In the genomic region with DNA sequence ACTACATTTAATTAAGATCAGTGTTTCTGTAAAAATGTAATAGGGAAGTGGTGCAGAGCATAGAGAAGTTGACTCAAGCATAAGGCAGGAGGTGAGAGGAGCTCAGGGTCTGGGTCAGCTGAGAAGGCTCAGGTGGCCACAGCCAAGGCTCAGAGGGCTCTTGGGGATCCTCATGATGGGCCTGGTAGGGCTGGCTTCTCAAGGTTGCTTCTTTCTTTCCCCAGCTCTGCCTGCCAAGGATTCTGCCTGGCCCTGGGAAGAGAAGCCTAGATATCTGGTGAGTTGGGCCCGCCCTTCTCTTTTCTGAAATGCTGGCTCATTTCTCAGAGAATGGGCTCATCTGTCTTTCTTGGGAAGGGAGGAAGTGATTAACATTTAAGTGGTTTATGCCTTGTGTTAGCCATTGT, we compare ENCODE assay signal across 10 cellular contexts. TPM values are rescaled to one million over a fixed set of nuclear protein-coding genes. Genes with fewer than 3 reads are reported as not detected.
DNase-seq lines count a peak whose midpoint lies in the region; ATAC-seq, FAIRE-seq and TF ChIP-seq lines count a peak whose summit lies in the region.
"Had no signal": no experiment of that assay in that cellular context is flagged by ENCODE, and none has a peak within 500 bp of the region (broad histone marks: within the 10 kb centered on the region; RNA-seq: fewer than 3 reads in every experiment).

No MANE protein-coding gene starts in this region.

- no TSS peak for BruUV-seq in GM12878 (replicated peaks; lab: Mats Ljungman, UMichigan)

- no peaks in the 10 kb centered on the region for H3K9me3 Mint-ChIP-seq in nephron progenitor cell

- H3K27me3 Mint-ChIP-seq in nephron progenitor cell (ENCODE audit: low read depth, poor library complexity) = no peaks in the 10 kb centered on the region

- no peaks in the 10 kb centered on the region for H3K9me3 ChIP-seq in GM12878 (replicated peaks; ENCODE audit: control insufficient read depth, insufficient read depth, low read length)

- no peak for TF ChIP-seq RAD21 in GM12878 (IDR thresholded peaks at IDR 0.05; ENCODE audit: insufficient read depth, low read depth, low read length)

- in situ Hi-C loops in GM12878 (cut with MboI) = no loop called here

- no peaks in the 10 kb centered on the region for H3K27me3 ChIP-seq in GM12878 (replicated peaks in 1 of 2; ENCODE audit: control insufficient read depth in 2 of 2, insufficient read depth in 2 of 2, low read length in 1 of 2)

- no peak for TF ChIP-seq POLR2A in GM12878 (IDR thresholded peaks at IDR 0.05; ENCODE audit: low read depth, low read length)

- H3K4me1 ChIP-seq in GM12878 (ENCODE audit: control insufficient read depth, insufficient read depth, low read length) = peaks cover 5% of the 10 kb centered on the region; the same call in 1 of the 2 replicates

- no peak overlapping the region for H3K4me3 Mint-ChIP-seq in nephron progenitor cell

- no peak for FAIRE-seq in GM12878 (lab: Jason Lieb, UNC)

- peak overlapping the region; percentile 70 for H3K27ac Mint-ChIP-seq in nephron progenitor cell

- H3K79me2 ChIP-seq in GM12878 (ENCODE audit: control insufficient read depth, insufficient read depth, low read length) = peaks cover 44% of the 10 kb centered on the region

- POLR2A ChIA-PET in GM12878 (lab: Charles Lee) = interaction anchor here (1.0 kb wide), 2 partner anchors 12 to 192 kb away, joined by 3 to 4 read pairs; partner anchors contain the start of genes CCDC51 and TMA7

- TF ChIP-seq EP300 in GM12878 (IDR thresholded peaks at IDR 0.05; ENCODE audit: borderline replicate concordance in 1 of 2, control insufficient read depth in 1 of 2, low read depth in 2 of 2, low read length in 2 of 2) = no peak

- H3K9ac ChIP-seq in GM12878 (ENCODE audit: control insufficient read depth, insufficient read depth, low read length) = no peak overlapping the region

- peak; percentile 56 for ATAC-seq in GM12878
- no peak for ATAC-seq in HG03175 (IDR thresholded peaks at IDR 0.05; ENCODE audit: unreplicated experiment)

- no peak for TF ChIP-seq CTCF in GM12878 (IDR thresholded peaks at IDR 0.05 in 2 of 3, conservative IDR thresholded peaks at IDR 0.05 in 1 of 3; ENCODE audit: control insufficient read depth in 2 of 3, extremely low read depth in 1 of 3, insufficient read depth in 1 of 3, low read depth in 3 of 3, low read length in 3 of 3)
- no peak for TF ChIP-seq CTCF in nephron progenitor cell (IDR thresholded peaks at IDR 0.05)

- peaks cover 62% of the 10 kb centered on the region for H3K36me3 Mint-ChIP-seq in nephron progenitor cell (ENCODE audit: low read depth)

- CTCF ChIA-PET in GM12878 (lab: Yijun Ruan, JAX) = interaction anchor here (0.5 to 2.1 kb wide), 3 partner anchors 52 to 458 kb away, joined by 3 to 15 read pairs (median 4); no protein-coding TSS in a partner anchor

- DNase-seq in COLO829 (ENCODE audit: low spot score) (peak; percentile 98), MV-4-11 (lab: John Stamatoyannopoulos, UW) (peak; percentile 39), GM12878 (ENCODE audit: low read depth, low spot score) (no peak), nephron progenitor cell (no peak), NCI-H1436 treated with DMSO at 0.1 percent for 48 hours (lab: John Stamatoyannopoulos, UW) (no peak), inferior parietal cortex (ENCODE audit: extremely low spot score) (no peak), SHP77 treated with DMSO at 0.1 percent for 48 hours (lab: John Stamatoyannopoulos, UW) (no peak)
- DNase-seq: HCEC 1CT, NCI-H1048 had no signal

- H3K36me3 ChIP-seq in GM12878 (ENCODE audit: control insufficient read depth in 2 of 2, insufficient read depth in 2 of 2, low read length in 1 of 2) = peaks cover 0 to 6% of the 10 kb centered on the region in 2 experiments; a peak in 2 of 4 replicates

- H3K4me3 ChIP-seq in GM12878 = no peak overlapping the region

- peak overlapping the region; percentile 28; the same call in 1 of the 2 replicates for H3K4me2 ChIP-seq in GM12878 (ENCODE audit: control insufficient read depth, insufficient read depth)

- RAD21 ChIA-PET in GM12878 (lab: Charles Lee; ENCODE audit: unreplicated experiment) = interaction anchor here (1.0 to 2.6 kb wide), 3 partner anchors 53 to 311 kb away, joined by 3 to 13 read pairs (median 3); partner anchors contain the start of gene NME6

- H4K20me1 ChIP-seq in GM12878 (ENCODE audit: control insufficient read depth, insufficient read depth) = no peaks in the 10 kb centered on the region

- WGBS in GM12878 (ENCODE audit: insufficient coverage, insufficient replicate concordance, low lambda C conversion rate, missing lambda C conversion rate) = 36% methylated on average over 1 of the region's 1 CpG

- SMC1A ChIA-PET in GM12878 (lab: Charles Lee; ENCODE audit: uncharacterized antibody, unreplicated experiment) = interaction anchor here (0.7 to 2.9 kb wide), 4 partner anchors 15 to 189 kb away, joined by 3 to 13 read pairs (median 4); partner anchors contain the start of gene CDC25A

- no peak overlapping the region for H2AFZ ChIP-seq in GM12878 (ENCODE audit: control insufficient read depth, low read depth, low read length)

- no peaks in the 10 kb centered on the region for H3K4me1 Mint-ChIP-seq in nephron progenitor cell

- H3K27ac ChIP-seq in GM12878 (ENCODE audit: control insufficient read depth, insufficient read depth) = no peak overlapping the region

- intact Hi-C loops in GM12878 (cut with micrococcal nuclease; ENCODE audit: unreplicated experiment) = no loop called here

RNA-seq across cellular contexts. Expression of gene ZNF589, which starts 6.5 kb away (rescaled TPM):
- 211 and 232 TPM in 2 replicates for total RNA-seq in GM12878 (2013; cell fraction: nucleolus; rRNA removed)
- total RNA-seq in GM12878 (2014; rRNA removed) (26.5 and 29.0 TPM in 2 replicates), GM12878 (2014; rRNA removed; fragmentation: Illumina TruSeq; extraction: Trizol) (29.5 and 30.2 TPM in 2 replicates), GM12878 (2021) (27.7 and 34.2 TPM in 2 replicates)
- polyA plus RNA-seq in GM12878 (2011; ENCODE audit: low read depth) = 25.2 TPM
- polyA plus RNA-seq in GM12878 (2011; rRNA removed) (47.2 and 47.9 TPM in 2 replicates), GM12878 (2014; fragmentation: Illumina TruSeq; extraction: Trizol) (36.9 and 47.9 TPM in 2 replicates), GM12878 (2014; fragmentation: Nextera tagmentation; extraction: Ambion mirVana) (10 to 100 TPM in 1 of 2 experiments, 1 to 10 TPM in 1; 6.5 to 10.1 TPM), GM12878 (2014; rRNA removed) (30.2 and 30.8 TPM in 2 replicates), GM12878 (2016; fragmentation: Nextera tagmentation; extraction: Ambion mirVana) (10 to 100 TPM; 19.7 to 20.2 TPM)
- 29.4 and 32.9 TPM in 2 replicates for polyA plus RNA-seq in GM12878 (2011; cell fraction: cytosol; rRNA removed)
- 114 and 142 TPM in 2 replicates for polyA plus RNA-seq in GM12878 (2011; cell fraction: nucleus; rRNA removed)
- 26.2 and 27.8 TPM in 2 replicates for polyA plus RNA-seq in GM12878 (2012)
- 33.6 and 39.6 TPM in 2 replicates for polyA minus RNA-seq in GM12878 (2011; rRNA and poly(A)+ RNA removed)
- polyA minus RNA-seq in GM12878 (2011; cell fraction: cytosol; rRNA and poly(A)+ RNA removed) = 8.0 and 10.2 TPM in 2 replicates
- polyA minus RNA-seq in GM12878 (2011; cell fraction: nucleus; rRNA and poly(A)+ RNA removed) = 24.1 and 29.7 TPM in 2 replicates

RNA-seq across cellular contexts. Expression of gene CAMP, which starts 24.1 kb away (rescaled TPM):
- total RNA-seq in GM12878 (2013; cell fraction: nucleolus; rRNA removed) = not detected in 2 replicates
- total RNA-seq in GM12878 (2014; rRNA removed) (9.8 and 11.7 TPM in 2 replicates), GM12878 (2014; rRNA removed; fragmentation: Illumina TruSeq; extraction: Trizol) (7.4 and 8.7 TPM in 2 replicates), GM12878 (2021) (7.5 and 7.8 TPM in 2 replicates)
- polyA plus RNA-seq in GM12878 (2011; ENCODE audit: low read depth) = 4.9 TPM
- polyA plus RNA-seq in GM12878 (2011; rRNA removed) (0.76 and 0.86 TPM in 2 replicates), GM12878 (2014; fragmentation: Illumina TruSeq; extraction: Trizol) (2.3 and 6.9 TPM in 2 replicates), GM12878 (2014; fragmentation: Nextera tagmentation; extraction: Ambion mirVana) (10 to 100 TPM; 25.4 to 34.3 TPM), GM12878 (2014; rRNA removed) (10.4 and 10.9 TPM in 2 replicates), GM12878 (2016; fragmentation: Nextera tagmentation; extraction: Ambion mirVana) (1 to 10 TPM; 3.4 to 3.7 TPM)
- 0.88 and 2.0 TPM in 2 replicates for polyA plus RNA-seq in GM12878 (2011; cell fraction: cytosol; rRNA removed)
- 0.56 and 0.93 TPM in 2 replicates for polyA plus RNA-seq in GM12878 (2011; cell fraction: nucleus; rRNA removed)
- polyA plus RNA-seq in GM12878 (2012) = 6.8 and 12.9 TPM in 2 replicates
- polyA minus RNA-seq in GM12878 (2011; rRNA and poly(A)+ RNA removed) = 0.41 and 1.1 TPM in 2 replicates
- not detected in 2 replicates for polyA minus RNA-seq in GM12878 (2011; cell fraction: cytosol; rRNA and poly(A)+ RNA removed)
- not detected in 2 replicates for polyA minus RNA-seq in GM12878 (2011; cell fraction: nucleus; rRNA and poly(A)+ RNA removed)

RNA-seq across cellular contexts. Expression of gene NME6, which starts 53.8 kb away (rescaled TPM):
- total RNA-seq in GM12878 (2013; cell fraction: nucleolus; rRNA removed) = 62.9 and 64.4 TPM in 2 replicates
- total RNA-seq in GM12878 (2014; rRNA removed) (27.8 and 33.4 TPM in 2 replicates), GM12878 (2014; rRNA removed; fragmentation: Illumina TruSeq; extraction: Trizol) (26.2 and 28.9 TPM in 2 replicates), GM12878 (2021) (21.3 and 25.5 TPM in 2 replicates)
- 12.3 TPM for polyA plus RNA-seq in GM12878 (2011; ENCODE audit: low read depth)
- polyA plus RNA-seq in GM12878 (2011; rRNA removed) (22.1 and 34.2 TPM in 2 replicates), GM12878 (2014; fragmentation: Illumina TruSeq; extraction: Trizol) (22.4 and 31.7 TPM in 2 replicates), GM12878 (2014; fragmentation: Nextera tagmentation; extraction: Ambion mirVana) (10 to 100 TPM; 39.4 to 68.6 TPM), GM12878 (2014; rRNA removed) (27.7 and 27.9 TPM in 2 replicates), GM12878 (2016; fragmentation: Nextera tagmentation; extraction: Ambion mirVana) (10 to 100 TPM; 38.0 to 38.8 TPM)
- polyA plus RNA-seq in GM12878 (2011; cell fraction: cytosol; rRNA removed) = 43.7 and 54.0 TPM in 2 replicates
- 11.2 and 11.5 TPM in 2 replicates for polyA plus RNA-seq in GM12878 (2011; cell fraction: nucleus; rRNA removed)
- 13.8 and 19.4 TPM in 2 replicates for polyA plus RNA-seq in GM12878 (2012)
- 38.5 and 44.2 TPM in 2 replicates for polyA minus RNA-seq in GM12878 (2011; rRNA and poly(A)+ RNA removed)
- 9.1 and 9.9 TPM in 2 replicates for polyA minus RNA-seq in GM12878 (2011; cell fraction: cytosol; rRNA and poly(A)+ RNA removed)
- polyA minus RNA-seq in GM12878 (2011; cell fraction: nucleus; rRNA and poly(A)+ RNA removed) = 10.9 and 12.8 TPM in 2 replicates

RNA-seq across cellular contexts. Expression of gene CDC25A, which starts 59.2 kb away (rescaled TPM):
- total RNA-seq in GM12878 (2013; cell fraction: nucleolus; rRNA removed) = 9.5 and 18.7 TPM in 2 replicates
- 32.1 and 32.5 TPM in 2 replicates for total RNA-seq in GM12878 (2014; rRNA removed)
- 29.5 and 30.3 TPM in 2 replicates for total RNA-seq in GM12878 (2014; rRNA removed; fragmentation: Illumina TruSeq; extraction: Trizol)
- 34.4 and 36.6 TPM in 2 replicates for total RNA-seq in GM12878 (2021)
- polyA plus RNA-seq in GM12878 (2011; ENCODE audit: low read depth) = 5.7 TPM
- polyA plus RNA-seq in GM12878 (2011; rRNA removed) = 16.0 and 16.1 TPM in 2 replicates
- polyA plus RNA-seq in GM12878 (2011; cell fraction: cytosol; rRNA removed) = 12.1 and 15.7 TPM in 2 replicates
- 10.0 and 12.0 TPM in 2 replicates for polyA plus RNA-seq in GM12878 (2011; cell fraction: nucleus; rRNA removed)
- 8.4 and 8.7 TPM in 2 replicates for polyA plus RNA-seq in GM12878 (2012)
- polyA plus RNA-seq in GM12878 (2014; fragmentation: Illumina TruSeq; extraction: Trizol) = 33.8 and 35.3 TPM in 2 replicates
- 1 to 10 TPM; 2.9 to 5.6 TPM for polyA plus RNA-seq in GM12878 (2014; fragmentation: Nextera tagmentation; extraction: Ambion mirVana)
- polyA plus RNA-seq in GM12878 (2014; rRNA removed) = 25.6 and 30.3 TPM in 2 replicates
- 10 to 100 TPM; 21.3 to 23.4 TPM for polyA plus RNA-seq in GM12878 (2016; fragmentation: Nextera tagmentation; extraction: Ambion mirVana)
- polyA minus RNA-seq in GM12878 (2011; rRNA and poly(A)+ RNA removed) = 17.3 and 17.6 TPM in 2 replicates
- polyA minus RNA-seq in GM12878 (2011; cell fraction: cytosol; rRNA and poly(A)+ RNA removed) = 9.4 and 12.9 TPM in 2 replicates
- polyA minus RNA-seq in GM12878 (2011; cell fraction: nucleus; rRNA and poly(A)+ RNA removed) = 11.5 and 16.8 TPM in 2 replicates

Comparison
In these comparisons a context has a peak if more than half of its experiments do, and no peak if none do; other contexts are left out.
1. DNase-seq: peak in COLO829 (single experiment) and MV-4-11 (single experiment); none in GM12878 (single experiment), nephron progenitor cell (single experiment), NCI-H1436 treated with DMSO at 0.1 percent for 48 hours (single experiment), inferior parietal cortex (single experiment) and SHP77 treated with DMSO at 0.1 percent for 48 hours (single experiment).